Comparison of ENCODE assay signal across 35 cellular contexts in genomic region chrX:55759478-55759877, GRCh38.
"Had no signal": no experiment of that assay in that cellular context is flagged by ENCODE, and none has a peak within 500 bp of the region (broad histone marks: within the 10 kb centered on the region; RNA-seq: fewer than 3 reads in every experiment).

No MANE protein-coding gene starts in this region.

- H3K27me3 Mint-ChIP-seq: activated B cell treated with CpG ODN at 0.5 μM for 24 hours; activated CD8-positive, alpha-beta T cell treated with anti-CD3 and anti-CD28 coated beads for 36 hours; activated naive CD4-positive, alpha-beta T cell treated with anti-CD3 and anti-CD28 coated beads, Interleukin-2, amount 50 U/mL, for 24 hours; activated naive CD8-positive, alpha-beta T cell treated with anti-CD3 and anti-CD28 coated beads for 36 hours; activated naive CD8-positive, alpha-beta T cell treated with anti-CD3 and anti-CD28 coated beads, Interleukin-2, amount 50 U/mL, for 24 hours; brain; T-helper 17 cell had no signal

- H3K4me1 Mint-ChIP-seq: activated naive CD4-positive, alpha-beta T cell treated with anti-CD3 and anti-CD28 coated beads, Interleukin-2, amount 50 U/mL, for 24 hours; brain; T-helper 17 cell had no signal

- H3K27ac Mint-ChIP-seq: activated B cell treated with CpG ODN at 0.5 μM for 24 hours; activated CD8-positive, alpha-beta T cell treated with anti-CD3 and anti-CD28 coated beads for 36 hours; activated naive CD4-positive, alpha-beta T cell treated with anti-CD3 and anti-CD28 coated beads for 36 hours; activated naive CD4-positive, alpha-beta T cell treated with anti-CD3 and anti-CD28 coated beads, Interleukin-2, amount 50 U/mL, for 24 hours; activated naive CD8-positive, alpha-beta T cell treated with anti-CD3 and anti-CD28 coated beads for 36 hours; activated naive CD8-positive, alpha-beta T cell treated with anti-CD3 and anti-CD28 coated beads, Interleukin-2, amount 50 U/mL, for 24 hours; activated T-helper 1 cell treated with anti-CD3 and anti-CD28 coated beads, Interleukin-12 subunit alpha, Interleukin-12 subunit beta, Interleukin-2, Interleukin-4 antibody, amounts not matched to agents 30 ng/mL and 10 ng/mL and 1 ng/mL, durations not matched to agents 14 hours and 24 hours and 36 hours; activated T-helper 2 cell treated with anti-CD3 and anti-CD28 coated beads, Interferon-gamma antibody, Interleukin-2, Interleukin-4, amounts not matched to agents 10 μg/mL and 5 μg/mL and 100 μg/mL, durations not matched to agents 14 hours and 24 hours and 36 hours; brain; endodermal cell; T-helper 17 cell; T-helper 2 cell treated with Interferon-gamma antibody and Interleukin-4, amounts not matched to agents 5 μg/mL and 100 μg/mL, for 36 hours had no signal

- H3K4me1 ChIP-seq: adrenal gland, breast epithelium, foreskin keratinocyte, gastrocnemius medialis, heart left ventricle had no signal

- H3K4me3 Mint-ChIP-seq: activated B cell treated with CpG ODN at 0.5 μM for 24 hours; activated CD8-positive, alpha-beta T cell treated with anti-CD3 and anti-CD28 coated beads for 36 hours; activated naive CD4-positive, alpha-beta T cell treated with anti-CD3 and anti-CD28 coated beads for 36 hours; activated naive CD4-positive, alpha-beta T cell treated with anti-CD3 and anti-CD28 coated beads, Interleukin-2, amount 50 U/mL, for 24 hours; activated naive CD8-positive, alpha-beta T cell treated with anti-CD3 and anti-CD28 coated beads for 36 hours; activated naive CD8-positive, alpha-beta T cell treated with anti-CD3 and anti-CD28 coated beads, Interleukin-2, amount 50 U/mL, for 24 hours; activated T-helper 1 cell treated with anti-CD3 and anti-CD28 coated beads, Interleukin-12 subunit alpha, Interleukin-12 subunit beta, Interleukin-2, Interleukin-4 antibody, amounts not matched to agents 30 ng/mL and 10 ng/mL and 1 ng/mL, durations not matched to agents 14 hours and 24 hours and 36 hours; brain; endodermal cell; T-helper 17 cell; T-helper 2 cell treated with Interferon-gamma antibody and Interleukin-4, amounts not matched to agents 5 μg/mL and 100 μg/mL, for 36 hours had no signal

- H3K27ac ChIP-seq: adrenal gland, breast epithelium, dorsolateral prefrontal cortex, epithelial cell of prostate, foreskin keratinocyte, gastrocnemius medialis, heart left ventricle, WERI-Rb-1 had no signal

- H3K27me3 ChIP-seq: adrenal gland, breast epithelium, foreskin keratinocyte, heart left ventricle had no signal

- H3K9me3 ChIP-seq: adrenal gland, breast epithelium, gastrocnemius medialis had no signal

- H3K4me3 ChIP-seq: adrenal gland, breast epithelium, dorsolateral prefrontal cortex, gastrocnemius medialis, heart left ventricle had no signal

- ATAC-seq: activated CD4-positive, CD25-positive, alpha-beta regulatory T cell treated with anti-CD3 and anti-CD28 coated beads, Interleukin-2, amount 50 U/mL, for 24 hours; activated CD8-positive, alpha-beta T cell treated with anti-CD3 and anti-CD28 coated beads for 36 hours; activated naive CD8-positive, alpha-beta T cell treated with anti-CD3 and anti-CD28 coated beads, Interleukin-2, amount 50 U/mL, for 24 hours; foreskin keratinocyte; gastrocnemius medialis; heart left ventricle; T-helper 17 cell had no signal

- H3K9me3 Mint-ChIP-seq: activated B cell treated with CpG ODN at 0.5 μM for 24 hours; activated CD8-positive, alpha-beta T cell treated with anti-CD3 and anti-CD28 coated beads for 36 hours; activated naive CD4-positive, alpha-beta T cell treated with anti-CD3 and anti-CD28 coated beads for 36 hours; activated naive CD4-positive, alpha-beta T cell treated with anti-CD3 and anti-CD28 coated beads, Interleukin-2, amount 50 U/mL, for 24 hours; activated T-helper 1 cell treated with anti-CD3 and anti-CD28 coated beads, Interleukin-12 subunit alpha, Interleukin-12 subunit beta, Interleukin-2, Interleukin-4 antibody, amounts not matched to agents 30 ng/mL and 10 ng/mL and 1 ng/mL, durations not matched to agents 14 hours and 24 hours and 36 hours; activated T-helper 2 cell treated with anti-CD3 and anti-CD28 coated beads, Interferon-gamma antibody, Interleukin-2, Interleukin-4, amounts not matched to agents 10 μg/mL and 5 μg/mL and 100 μg/mL, durations not matched to agents 14 hours and 24 hours and 36 hours; T-helper 2 cell treated with Interferon-gamma antibody and Interleukin-4, amounts not matched to agents 5 μg/mL and 100 μg/mL, for 36 hours had no signal

- DNase-seq: activated B cell treated with CpG ODN at 0.5 μM for 24 hours; activated CD4-positive, alpha-beta T cell treated with anti-CD3 and anti-CD28 coated beads for 48 hours; activated CD4-positive, alpha-beta T cell treated with anti-CD3 and anti-CD28 coated beads, Interleukin-2, amount 50 U/mL, for 1 hour; activated CD4-positive, alpha-beta T cell treated with anti-CD3 and anti-CD28 coated beads, Interleukin-2, amount 50 U/mL, for 48 hours; activated CD8-positive, alpha-beta memory T cell treated with anti-CD3 and anti-CD28 coated beads for 24 hours; activated CD8-positive, alpha-beta memory T cell treated with anti-CD3 and anti-CD28 coated beads, Interleukin-2, amount 50 U/mL, for 4 hours; activated CD8-positive, alpha-beta T cell treated with anti-CD3 and anti-CD28 coated beads for 36 hours; activated effector memory CD4-positive, alpha-beta T cell treated with anti-CD3 and anti-CD28 coated beads, Interleukin-2, amount 50 U/mL, for 16 hours; activated naive CD4-positive, alpha-beta T cell treated with anti-CD3 and anti-CD28 coated beads for 36 hours; activated naive CD8-positive, alpha-beta T cell treated with anti-CD3 and anti-CD28 coated beads for 36 hours; activated naive CD8-positive, alpha-beta T cell treated with anti-CD3 and anti-CD28 coated beads, Interleukin-2, amount 50 U/mL, for 24 hours; activated T-cell treated with anti-CD3 and anti-CD28 coated beads, Interleukin-2, amount 50 U/mL, for 1 hour; activated T-cell treated with anti-CD3 and anti-CD28 coated beads, Interleukin-2, amount 50 U/mL, for 48 hours; adrenal gland; amygdala; aorta; dorsolateral prefrontal cortex; effector memory CD4-positive, alpha-beta T cell; endodermal cell; foreskin keratinocyte; gastrocnemius medialis; glutamatergic neuron; heart left ventricle; T-helper 1 cell; T-helper 17 cell; T1000; WERI-Rb-1 had no signal

- H3K36me3 ChIP-seq: adrenal gland, breast epithelium, WERI-Rb-1 had no signal
